ENCODE assay signal across 1 cellular context in the genomic region with DNA sequence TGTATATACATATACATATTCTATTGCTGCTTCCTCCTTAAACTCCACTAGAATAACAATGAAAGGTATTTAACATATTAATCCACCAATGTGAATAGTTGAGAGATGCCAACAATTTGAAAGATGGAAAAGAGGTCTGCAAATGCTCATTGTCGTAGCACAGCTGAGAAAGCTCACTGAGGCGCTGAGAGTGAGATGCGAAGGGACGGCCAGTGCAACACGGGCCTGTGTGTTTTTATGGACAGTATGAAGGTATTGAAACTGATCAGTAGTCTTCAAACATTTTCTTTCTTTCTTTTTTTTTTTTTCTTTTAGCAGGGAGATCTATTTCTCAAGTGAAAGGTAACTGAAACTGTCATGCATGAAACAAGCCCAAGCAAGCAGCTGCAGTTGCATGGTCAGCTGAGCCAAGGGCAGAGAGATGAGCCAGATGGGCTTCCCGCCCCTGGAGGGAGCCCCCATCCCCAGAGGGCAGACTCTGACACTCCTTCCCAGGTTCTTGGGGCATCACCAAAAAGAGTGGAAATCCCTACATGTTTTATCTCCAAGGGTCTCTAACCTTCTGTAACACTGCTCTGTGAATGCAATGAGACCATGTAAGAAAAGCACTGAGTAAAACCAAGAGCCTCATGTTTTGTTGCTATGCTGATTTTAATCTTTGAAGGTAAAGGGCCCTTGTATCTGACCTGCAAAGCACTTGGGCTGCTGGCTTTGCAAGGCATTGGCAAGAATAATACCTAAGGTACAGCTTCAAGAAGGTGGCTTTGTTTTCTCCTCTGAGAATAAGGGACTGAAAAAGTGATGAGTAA.
A peak's percentile ranks its signal among the peaks of the same experiment; 100 is the strongest.
TF ChIP-seq lines count a peak whose summit lies in the region.

No MANE protein-coding gene starts in this region.

TF ChIP-seq in GM12878, 131 proteins besides CTCF, POLR2A, EP300 and RAD21 (continued from another document):
- TF ChIP-seq, protein P1, sequence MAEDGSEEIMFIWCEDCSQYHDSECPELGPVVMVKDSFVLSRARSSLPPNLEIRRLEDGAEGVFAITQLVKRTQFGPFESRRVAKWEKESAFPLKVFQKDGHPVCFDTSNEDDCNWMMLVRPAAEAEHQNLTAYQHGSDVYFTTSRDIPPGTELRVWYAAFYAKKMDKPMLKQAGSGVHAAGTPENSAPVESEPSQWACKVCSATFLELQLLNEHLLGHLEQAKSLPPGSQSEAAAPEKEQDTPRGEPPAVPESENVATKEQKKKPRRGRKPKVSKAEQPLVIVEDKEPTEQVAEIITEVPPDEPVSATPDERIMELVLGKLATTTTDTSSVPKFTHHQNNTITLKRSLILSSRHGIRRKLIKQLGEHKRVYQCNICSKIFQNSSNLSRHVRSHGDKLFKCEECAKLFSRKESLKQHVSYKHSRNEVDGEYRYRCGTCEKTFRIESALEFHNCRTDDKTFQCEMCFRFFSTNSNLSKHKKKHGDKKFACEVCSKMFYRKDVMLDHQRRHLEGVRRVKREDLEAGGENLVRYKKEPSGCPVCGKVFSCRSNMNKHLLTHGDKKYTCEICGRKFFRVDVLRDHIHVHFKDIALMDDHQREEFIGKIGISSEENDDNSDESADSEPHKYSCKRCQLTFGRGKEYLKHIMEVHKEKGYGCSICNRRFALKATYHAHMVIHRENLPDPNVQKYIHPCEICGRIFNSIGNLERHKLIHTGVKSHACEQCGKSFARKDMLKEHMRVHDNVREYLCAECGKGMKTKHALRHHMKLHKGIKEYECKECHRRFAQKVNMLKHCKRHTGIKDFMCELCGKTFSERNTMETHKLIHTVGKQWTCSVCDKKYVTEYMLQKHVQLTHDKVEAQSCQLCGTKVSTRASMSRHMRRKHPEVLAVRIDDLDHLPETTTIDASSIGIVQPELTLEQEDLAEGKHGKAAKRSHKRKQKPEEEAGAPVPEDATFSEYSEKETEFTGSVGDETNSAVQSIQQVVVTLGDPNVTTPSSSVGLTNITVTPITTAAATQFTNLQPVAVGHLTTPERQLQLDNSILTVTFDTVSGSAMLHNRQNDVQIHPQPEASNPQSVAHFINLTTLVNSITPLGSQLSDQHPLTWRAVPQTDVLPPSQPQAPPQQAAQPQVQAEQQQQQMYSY (CRISPR knock-in tag; IDR thresholded peaks at IDR 0.05): no peak
- TF ChIP-seq SPI1 (IDR thresholded peaks at IDR 0.05; ENCODE audit: borderline replicate concordance, insufficient read depth, low read depth, low read length) (no peak), IKZF1 (conservative IDR thresholded peaks at IDR 0.05) (no peak), HCFC1 (IDR thresholded peaks at IDR 0.05; ENCODE audit: low read length) (no peak), ETV6 (conservative IDR thresholded peaks at IDR 0.05 in 1 of 2, IDR thresholded peaks at IDR 0.05 in 1 of 2; ENCODE audit: borderline replicate concordance in 1 of 2, low read depth in 1 of 2) (peak in 1 of 2 experiments; percentile 79; a peak in 2 of 4 replicates), TARDBP (IDR thresholded peaks at IDR 0.05; ENCODE audit: borderline replicate concordance) (no peak), GABPA (IDR thresholded peaks at IDR 0.05; ENCODE audit: low read depth) (no peak), ZNF384 (IDR thresholded peaks at IDR 0.05; ENCODE audit: borderline replicate concordance, low read depth, low read length) (peak; percentile 43; the same call in 1 of the 2 replicates), MYB (IDR thresholded peaks at IDR 0.05; ENCODE audit: borderline replicate concordance, low read depth, low read length) (no peak), MXI1 (IDR thresholded peaks at IDR 0.05; ENCODE audit: low read depth, low read length) (no peak), RUNX3 (IDR thresholded peaks at IDR 0.05; ENCODE audit: low read length) (0 out of 2 replicates have a peak, but pooled peaks have one; percentile 13), KDM1A (IDR thresholded peaks at IDR 0.05; ENCODE audit: borderline replicate concordance) (no peak), NRF1 (conservative IDR thresholded peaks at IDR 0.05; ENCODE audit: low read depth, low read length) (no peak), GATAD2B (conservative IDR thresholded peaks at IDR 0.05; ENCODE audit: low read depth) (no peak), CHD2 (IDR thresholded peaks at IDR 0.05; ENCODE audit: borderline replicate concordance, low read depth, low read length) (no peak), MEF2B (IDR thresholded peaks at IDR 0.05; ENCODE audit: partially characterized antibody, poor library complexity, severe bottlenecking) (peak; percentile 30), LARP7 (IDR thresholded peaks at IDR 0.05) (no peak), KLF5 (IDR thresholded peaks at IDR 0.05; ENCODE audit: partially characterized antibody) (no peak), RCOR1 (conservative IDR thresholded peaks at IDR 0.05; ENCODE audit: low read depth, low read length) (no peak), JUNB (IDR thresholded peaks at IDR 0.05) (peak; percentile 37; the same call in 1 of the 2 replicates), TCF12 (IDR thresholded peaks at IDR 0.05; ENCODE audit: low read depth, low read length) (peak; percentile 77), HDGF (IDR thresholded peaks at IDR 0.05) (no peak)
- TF ChIP-seq, protein P2, sequence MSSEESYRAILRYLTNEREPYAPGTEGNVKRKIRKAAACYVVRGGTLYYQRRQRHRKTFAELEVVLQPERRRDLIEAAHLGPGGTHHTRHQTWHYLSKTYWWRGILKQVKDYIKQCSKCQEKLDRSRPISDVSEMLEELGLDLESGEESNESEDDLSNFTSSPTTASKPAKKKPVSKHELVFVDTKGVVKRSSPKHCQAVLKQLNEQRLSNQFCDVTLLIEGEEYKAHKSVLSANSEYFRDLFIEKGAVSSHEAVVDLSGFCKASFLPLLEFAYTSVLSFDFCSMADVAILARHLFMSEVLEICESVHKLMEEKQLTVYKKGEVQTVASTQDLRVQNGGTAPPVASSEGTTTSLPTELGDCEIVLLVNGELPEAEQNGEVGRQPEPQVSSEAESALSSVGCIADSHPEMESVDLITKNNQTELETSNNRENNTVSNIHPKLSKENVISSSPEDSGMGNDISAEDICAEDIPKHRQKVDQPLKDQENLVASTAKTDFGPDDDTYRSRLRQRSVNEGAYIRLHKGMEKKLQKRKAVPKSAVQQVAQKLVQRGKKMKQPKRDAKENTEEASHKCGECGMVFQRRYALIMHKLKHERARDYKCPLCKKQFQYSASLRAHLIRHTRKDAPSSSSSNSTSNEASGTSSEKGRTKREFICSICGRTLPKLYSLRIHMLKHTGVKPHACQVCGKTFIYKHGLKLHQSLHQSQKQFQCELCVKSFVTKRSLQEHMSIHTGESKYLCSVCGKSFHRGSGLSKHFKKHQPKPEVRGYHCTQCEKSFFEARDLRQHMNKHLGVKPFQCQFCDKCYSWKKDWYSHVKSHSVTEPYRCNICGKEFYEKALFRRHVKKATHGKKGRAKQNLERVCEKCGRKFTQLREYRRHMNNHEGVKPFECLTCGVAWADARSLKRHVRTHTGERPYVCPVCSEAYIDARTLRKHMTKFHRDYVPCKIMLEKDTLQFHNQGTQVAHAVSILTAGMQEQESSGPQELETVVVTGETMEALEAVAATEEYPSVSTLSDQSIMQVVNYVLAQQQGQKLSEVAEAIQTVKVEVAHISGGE (CRISPR knock-in tag; IDR thresholded peaks at IDR 0.05): no peak
- TF ChIP-seq, protein P3, sequence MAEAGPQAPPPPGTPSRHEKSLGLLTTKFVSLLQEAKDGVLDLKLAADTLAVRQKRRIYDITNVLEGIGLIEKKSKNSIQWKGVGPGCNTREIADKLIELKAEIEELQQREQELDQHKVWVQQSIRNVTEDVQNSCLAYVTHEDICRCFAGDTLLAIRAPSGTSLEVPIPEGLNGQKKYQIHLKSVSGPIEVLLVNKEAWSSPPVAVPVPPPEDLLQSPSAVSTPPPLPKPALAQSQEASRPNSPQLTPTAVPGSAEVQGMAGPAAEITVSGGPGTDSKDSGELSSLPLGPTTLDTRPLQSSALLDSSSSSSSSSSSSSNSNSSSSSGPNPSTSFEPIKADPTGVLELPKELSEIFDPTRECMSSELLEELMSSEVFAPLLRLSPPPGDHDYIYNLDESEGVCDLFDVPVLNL (IDR thresholded peaks at IDR 0.05; ENCODE audit: low read depth, low read length): no peak
- TF ChIP-seq, protein P4, sequence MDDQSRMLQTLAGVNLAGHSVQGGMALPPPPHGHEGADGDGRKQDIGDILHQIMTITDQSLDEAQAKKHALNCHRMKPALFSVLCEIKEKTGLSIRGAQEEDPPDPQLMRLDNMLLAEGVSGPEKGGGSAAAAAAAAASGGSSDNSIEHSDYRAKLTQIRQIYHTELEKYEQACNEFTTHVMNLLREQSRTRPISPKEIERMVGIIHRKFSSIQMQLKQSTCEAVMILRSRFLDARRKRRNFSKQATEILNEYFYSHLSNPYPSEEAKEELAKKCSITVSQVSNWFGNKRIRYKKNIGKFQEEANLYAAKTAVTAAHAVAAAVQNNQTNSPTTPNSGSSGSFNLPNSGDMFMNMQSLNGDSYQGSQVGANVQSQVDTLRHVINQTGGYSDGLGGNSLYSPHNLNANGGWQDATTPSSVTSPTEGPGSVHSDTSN (IDR thresholded peaks at IDR 0.05; ENCODE audit: insufficient replicate concordance, low read depth, low read length): no peak
